Comparison of ENCODE assay signal across 9 cellular contexts in genomic region chr21:25421327-25422028, GRCh38.
A peak's percentile ranks its signal among the peaks of the same experiment; 100 is the strongest.
DNase-seq lines count a peak whose midpoint lies in the region; ATAC-seq and TF ChIP-seq lines count a peak whose summit lies in the region.
"Had no signal": no experiment of that assay in that cellular context is flagged by ENCODE, and none has a peak within 500 bp of the region (broad histone marks: within the 10 kb centered on the region; RNA-seq: fewer than 3 reads in every experiment).

No MANE protein-coding gene starts in this region.

- no peak for TF ChIP-seq POLR2A in testis (IDR thresholded peaks at IDR 0.05)

- intact Hi-C loops in testis (cut with DNase I; ENCODE audit: low total_unique reads) = no loop called here

- H3K27me3 ChIP-seq in GM06990 (replicated peaks; ENCODE audit: control insufficient read depth, insufficient read depth, low read length) = no peaks in the 10 kb centered on the region
- no peaks in the 10 kb centered on the region for H3K27me3 ChIP-seq in lung (ENCODE audit: control insufficient read depth, insufficient read depth)
- H3K27me3 ChIP-seq in testis = no peaks in the 10 kb centered on the region

- TF ChIP-seq CTCF in GM06990 (IDR thresholded peaks at IDR 0.05; ENCODE audit: insufficient read depth, low read length, poor library complexity, severe bottlenecking) (peak; percentile 70), lung (IDR thresholded peaks at IDR 0.05; ENCODE audit: control extremely low read depth, extremely low read depth) (peak; percentile 22), testis (IDR thresholded peaks at IDR 0.05) (peak in 2 of 3 experiments; percentile 12 to 17)

- peaks cover 69% of the 10 kb centered on the region for H3K4me1 Mint-ChIP-seq in activated naive CD4-positive, alpha-beta T cell treated with anti-CD3 and anti-CD28 coated beads, Interleukin-2, amount 50 U/mL, for 24 hours

- no peaks in the 10 kb centered on the region for H3K9me3 Mint-ChIP-seq in activated naive CD4-positive, alpha-beta T cell treated with anti-CD3 and anti-CD28 coated beads, Interleukin-2, amount 50 U/mL, for 24 hours

- H3K27me3 Mint-ChIP-seq in activated naive CD4-positive, alpha-beta T cell treated with anti-CD3 and anti-CD28 coated beads, Interleukin-2, amount 50 U/mL, for 24 hours = no peaks in the 10 kb centered on the region

- DNase-seq in GM06990 (ENCODE audit: extremely low read depth, insufficient read length) (peak; percentile 84), HS-27A (ENCODE audit: low read depth) (peak; percentile 39), SK-MEL-5 (ENCODE audit: low read depth, low spot score) (peak; percentile 68), lung (ENCODE audit: low spot score) (no peak), testis (peak; percentile 49), T1000 (lab: John Stamatoyannopoulos, UW) (no peak)

- peak overlapping the region; percentile 75 for H3K4me3 Mint-ChIP-seq in activated naive CD4-positive, alpha-beta T cell treated with anti-CD3 and anti-CD28 coated beads, Interleukin-2, amount 50 U/mL, for 24 hours

- H3K27ac ChIP-seq in lung (ENCODE audit: low read depth in 1 of 2, low read length in 1 of 2) (no peak overlapping the region), testis (no peak overlapping the region)
- H3K27ac ChIP-seq: parathyroid adenoma had no signal

- peaks cover 8% of the 10 kb centered on the region for H3K36me3 Mint-ChIP-seq in activated naive CD4-positive, alpha-beta T cell treated with anti-CD3 and anti-CD28 coated beads, Interleukin-2, amount 50 U/mL, for 24 hours

- H3K4me1 ChIP-seq in lung (ENCODE audit: control insufficient read depth in 2 of 2, insufficient read depth in 2 of 2, low read length in 2 of 2) (no peaks in the 10 kb centered on the region), testis (peaks cover 2% of the 10 kb centered on the region)
- H3K4me1 ChIP-seq: parathyroid adenoma had no signal

- peak overlapping the region; percentile 31 for H3K4me3 ChIP-seq in GM06990 (replicated peaks; ENCODE audit: low read depth, low read length)
- no peak overlapping the region for H3K4me3 ChIP-seq in lung
- no peak overlapping the region for H3K4me3 ChIP-seq in testis

- H3K36me3 ChIP-seq in GM06990 (ENCODE audit: control insufficient read depth, insufficient read depth, low read length) = no peaks in the 10 kb centered on the region
- H3K36me3 ChIP-seq in lung (ENCODE audit: control insufficient read depth in 2 of 2, insufficient read depth in 2 of 2, low read length in 2 of 2) = no peaks in the 10 kb centered on the region
- no peaks in the 10 kb centered on the region for H3K36me3 ChIP-seq in testis (ENCODE audit: low read depth, missing control alignments)

- H3K9me3 ChIP-seq in lung (ENCODE audit: control insufficient read depth in 2 of 2, insufficient read depth in 1 of 2, low read length in 1 of 2) (no peaks in the 10 kb centered on the region), testis (no peaks in the 10 kb centered on the region)

- in situ Hi-C loops in SK-MEL-5 (cut with HindIII; ENCODE audit: low pct_unique_long_range_greater_than_20kb, low sequenced_read_pairs) = no loop called here

- peak overlapping the region; percentile 92 for H3K27ac Mint-ChIP-seq in activated naive CD4-positive, alpha-beta T cell treated with anti-CD3 and anti-CD28 coated beads, Interleukin-2, amount 50 U/mL, for 24 hours

- WGBS in lung, 2 donors = 23 to 28% methylated on average over 6 of the region's 6 CpGs
- 38 to 47% methylated on average over 6 of the region's 6 CpGs for WGBS in testis, 2 donors

- ATAC-seq in GM21447 (IDR thresholded peaks at IDR 0.05; ENCODE audit: unreplicated experiment) = peak; percentile 66
- ATAC-seq in lung (ENCODE audit: insufficient read depth, low FRiP score) = no peak

Comparison
In these comparisons a context has a peak if more than half of its experiments do, and no peak if none do; other contexts are left out.
1. DNase-seq: peak in GM06990 (single experiment), HS-27A (single experiment), SK-MEL-5 (single experiment) and testis (single experiment); none in lung (single experiment) and T1000 (single experiment).
2. CTCF ChIP-seq: peak in every context shown above with its lines; median percentile 70 in GM06990; 22 in lung; 14 in testis.